Comparison of ENCODE assay signal across 1 cellular context in the genomic region with DNA sequence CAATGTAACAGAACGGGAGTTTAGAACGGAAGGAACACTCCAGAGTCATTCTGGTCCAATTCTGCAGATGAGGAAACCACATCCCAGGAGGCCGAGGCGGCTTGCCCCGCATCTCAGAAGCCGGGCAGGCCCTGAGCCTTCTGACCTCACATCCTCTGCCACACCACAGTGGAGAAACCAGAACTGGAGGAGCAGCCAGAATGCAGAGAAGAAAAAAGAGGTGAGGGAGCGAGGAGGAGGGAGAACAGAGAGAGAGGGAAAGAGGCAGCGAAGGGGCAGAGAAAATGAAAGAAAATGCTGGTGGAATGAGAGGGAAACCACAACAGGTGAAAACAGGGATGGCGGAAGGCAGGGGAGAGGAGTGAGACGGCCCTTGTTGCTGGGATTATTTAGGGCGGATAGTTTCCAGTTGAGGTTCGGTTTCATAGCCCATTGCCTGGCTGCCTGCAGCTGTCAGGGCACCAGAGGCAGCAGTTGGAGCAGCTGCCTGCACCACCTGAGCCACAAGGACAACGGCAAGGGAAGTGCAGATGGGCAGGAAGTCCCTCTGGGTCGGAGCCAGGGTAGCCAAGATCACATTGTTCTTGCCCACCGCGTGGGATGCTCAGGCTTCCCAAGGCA.
TF ChIP-seq lines count a peak whose summit lies in the region.

TSS of gene HMHB1 (plus strand) at position 77 of the 621 bp plus-strand sequence.

TF ChIP-seq in GM23338, 12 proteins besides CTCF, POLR2A, EP300 and RAD21 (continued from another document):
- no peak for TF ChIP-seq ZNF462 (CRISPR knock-in tag; IDR thresholded peaks at IDR 0.05)
